ENCODE assay signal across 14 cellular contexts in genomic region chr2:1940660-1941059, GRCh38.
A peak's percentile ranks its signal among the peaks of the same experiment; 100 is the strongest.
DNase-seq lines count a peak whose midpoint lies in the region; ATAC-seq and TF ChIP-seq lines count a peak whose summit lies in the region.
"Had no signal": no experiment of that assay in that cellular context is flagged by ENCODE, and none has a peak within 500 bp of the region (broad histone marks: within the 10 kb centered on the region; RNA-seq: fewer than 3 reads in every experiment).

No MANE protein-coding gene starts in this region.

- H3K4me1 ChIP-seq in heart right ventricle = peaks cover 0 to 13% (median 0%) of the 10 kb centered on the region in 9 donors
- H3K4me1 ChIP-seq: breast epithelium had no signal

- no peaks in the 10 kb centered on the region for H3K36me3 ChIP-seq in heart right ventricle
- H3K36me3 ChIP-seq: breast epithelium had no signal

- TF ChIP-seq CTCF in heart right ventricle (IDR thresholded peaks at IDR 0.05) = peak in 2 of 9 donors; percentile 20 to 24

- ATAC-seq in heart right ventricle (peak in 6 of 8 donors; percentile 48 to 72 (median 53)), sciatic nerve (no peak), GM18867 (IDR thresholded peaks at IDR 0.05; ENCODE audit: unreplicated experiment) (no peak)

- H3K27ac ChIP-seq in heart right ventricle = no peak overlapping the region
- H3K27ac ChIP-seq: 22Rv1, breast epithelium had no signal

- no peaks in the 10 kb centered on the region for H3K27me3 ChIP-seq in heart right ventricle
- H3K27me3 ChIP-seq: breast epithelium had no signal

- DNase-seq in DMS153 treated with DMSO at 0.1 percent for 48 hours (lab: John Stamatoyannopoulos, UW; ENCODE audit: unreplicated experiment) (peak; percentile 5), DMS153 (lab: John Stamatoyannopoulos, UW) (no peak), RPMI8226 (peak; percentile 46), heart right ventricle (peak; percentile 55 to 61), sciatic nerve (ENCODE audit: low spot score) (peak; percentile 71), SW 1271 (lab: John Stamatoyannopoulos, UW) (no peak), GF-D8 (lab: John Stamatoyannopoulos, UW) (no peak)
- DNase-seq: activated CD4-positive, CD25-positive, alpha-beta regulatory T cell; activated naive CD4-positive, alpha-beta T cell treated with Interleukin-2 at 50 U/mL for 16 hours; NCI-H1436; small intestine had no signal

- 43 to 51% methylated on average over 6 of the region's 6 CpGs for WGBS in heart right ventricle, 2 donors

- intact Hi-C loops in heart right ventricle (cut with DNase I) = no loop called here
- intact Hi-C loops in sciatic nerve (cut with DNase I) = no loop called here

- no peaks in the 10 kb centered on the region for H3K9me3 ChIP-seq in heart right ventricle
- H3K9me3 ChIP-seq: breast epithelium had no signal

- H3K4me3 ChIP-seq in heart right ventricle = no peak overlapping the region
- H3K4me3 ChIP-seq: breast epithelium had no signal

Comparison
In these comparisons a context has a peak if more than half of its experiments do, and no peak if none do; other contexts are left out.
1. DNase-seq: peak in DMS153 treated with DMSO at 0.1 percent for 48 hours (single experiment), RPMI8226 (single experiment), heart right ventricle (2 of 2) and sciatic nerve (single experiment); none in DMS153 (single experiment), SW 1271 (0 of 2) and GF-D8 (single experiment).
2. ATAC-seq: peak in heart right ventricle (6 of 8); none in sciatic nerve (single experiment) and GM18867 (single experiment).